ENCODE assay signal across 13 cellular contexts in the genomic region with DNA sequence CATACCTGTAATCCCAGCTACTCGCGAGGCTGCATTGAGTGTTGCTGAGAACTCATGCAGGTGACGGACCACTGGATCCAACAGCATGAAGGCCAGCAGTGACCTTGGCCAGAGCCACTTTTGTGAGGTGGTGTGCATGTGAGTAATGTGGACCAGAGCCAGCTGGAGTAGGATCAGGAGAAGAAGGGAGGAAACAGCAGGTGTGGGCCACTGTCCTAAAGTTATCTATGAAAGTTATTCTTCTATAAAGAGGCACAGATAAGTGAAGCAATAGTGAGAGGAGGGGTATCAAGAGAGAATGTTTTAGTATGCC.
"Had no signal": no experiment of that assay in that cellular context is flagged by ENCODE, and none has a peak within 500 bp of the region (broad histone marks: within the 10 kb centered on the region; RNA-seq: fewer than 3 reads in every experiment).

No MANE protein-coding gene starts in this region.

- H3K4me3 ChIP-seq: tibial artery, uterus had no signal

- DNase-seq: activated B cell treated with CpG ODN at 0.5 μM for 24 hours; activated CD4-positive, alpha-beta T cell treated with anti-CD3 and anti-CD28 coated beads, Interleukin-2, amount 10 ng/mL, durations not matched to agents 7 days and 5 days; activated naive CD4-positive, alpha-beta T cell treated with anti-CD3 and anti-CD28 coated beads, Interleukin-2, amount 10 ng/mL, durations not matched to agents 7 days and 5 days; amygdala; brain microvascular endothelial cell; effector memory CD8-positive, alpha-beta T cell; foreskin keratinocyte; glutamatergic neuron; hypothalamus; kidney glomerular epithelial cell; tibial artery; uterus had no signal

- H3K27me3 ChIP-seq: brain microvascular endothelial cell, foreskin keratinocyte, tibial artery, uterus had no signal

- H3K4me1 ChIP-seq: foreskin keratinocyte, tibial artery, uterus had no signal

- H3K9me3 ChIP-seq: tibial artery, uterus had no signal

- ATAC-seq: foreskin keratinocyte, sciatic nerve had no signal

- H3K27ac ChIP-seq: brain microvascular endothelial cell, foreskin keratinocyte, tibial artery, uterus had no signal

- H3K36me3 ChIP-seq: brain microvascular endothelial cell, tibial artery, uterus had no signal
